ENCODE assay signal across 8 cellular contexts in genomic region chr15:69074843-69075224, GRCh38.
DNase-seq lines count a peak whose midpoint lies in the region; ATAC-seq and TF ChIP-seq lines count a peak whose summit lies in the region.

No MANE protein-coding gene starts in this region.

- TF ChIP-seq POLR2A in IMR-90 (IDR thresholded peaks at IDR 0.05; ENCODE audit: low read depth, low read length), result no peak
- no peak for TF ChIP-seq POLR2A in right lobe of liver (IDR thresholded peaks at IDR 0.05)

- CTCF ChIA-PET in IMR-90 (lab: Yijun Ruan, JAX) (interaction anchor here (1.0 kb wide), 1 partner anchor 104 kb away, joined by 3 read pairs; no protein-coding TSS in a partner anchor), mammary epithelial cell (lab: Charles Lee; ENCODE audit: low non-redundant PET) (no interaction called here)
- CTCF ChIA-PET in activated CD8-positive, alpha-beta T cell treated with anti-CD3 and anti-CD28 coated beads, Interleukin-2, amount 10 ng/mL, durations not matched to agents 7 days and 5 days (lab: Charles Lee), result interaction anchor here (2.1 kb wide), 1 partner anchor 16 kb away, joined by 8 read pairs; no protein-coding TSS in a partner anchor

- H3K27ac ChIP-seq in 22Rv1 (peak overlapping the region; percentile 17; the same call in 1 of the 2 replicates), IMR-90 (ENCODE audit: insufficient read depth, low read length) (no peak overlapping the region), mammary epithelial cell (ENCODE audit: insufficient read depth, low read depth, low read length) (no peak overlapping the region), right lobe of liver (peak overlapping the region; percentile 56 to 78 (median 59))

- WGBS in IMR-90 (ENCODE audit: extremely low coverage in 2 of 2, insufficient read length in 1 of 2), 2 experiments, result 38% methylated on average over 4 of the region's 6 CpGs; no CpG with 5 or more reads in 1 of the 2 experiments
- WGBS in mammary epithelial cell (ENCODE audit: low coverage, missing lambda C conversion rate), result 58% methylated on average over 6 of the region's 6 CpGs
- WGBS in right lobe of liver (ENCODE audit: insufficient coverage, low coverage, low lambda C conversion rate, missing lambda C conversion rate), result 34% methylated on average over 6 of the region's 6 CpGs

- no peak for TF ChIP-seq RAD21 in IMR-90 (IDR thresholded peaks at IDR 0.05; ENCODE audit: low read length)

- peak overlapping the region; percentile 2; the same call in 1 of the 2 replicates for H4K5ac ChIP-seq in IMR-90 (ENCODE audit: low read depth, low read length)

- no peak overlapping the region for H2BK120ac ChIP-seq in IMR-90 (ENCODE audit: low read depth, low read length)

- H2AK9ac ChIP-seq in IMR-90 (replicated peaks; ENCODE audit: low read depth, low read length, poor library complexity), result no peak overlapping the region

- H3K4me1 Mint-ChIP-seq in activated CD8-positive, alpha-beta T cell treated with anti-CD3 and anti-CD28 coated beads, Interleukin-2, amount 10 ng/mL, durations not matched to agents 7 days and 5 days (ENCODE audit: low read depth), result no peaks in the 10 kb centered on the region

- TF ChIP-seq CTCF in 22Rv1 (IDR thresholded peaks at IDR 0.05) (no peak), IMR-90 (conservative IDR thresholded peaks at IDR 0.05; ENCODE audit: low read depth, low read length) (no peak), mammary epithelial cell (conservative IDR thresholded peaks at IDR 0.05 in 1 of 2, IDR thresholded peaks at IDR 0.05 in 1 of 2; ENCODE audit: extremely low read depth in 1 of 2, insufficient read depth in 1 of 2, low read depth in 1 of 2, low read length in 2 of 2) (no peak), right lobe of liver (IDR thresholded peaks at IDR 0.05) (no peak)

- H3K27me3 Mint-ChIP-seq in activated CD8-positive, alpha-beta T cell treated with anti-CD3 and anti-CD28 coated beads, Interleukin-2, amount 10 ng/mL, durations not matched to agents 7 days and 5 days (ENCODE audit: low read depth), result peaks cover 54% of the 10 kb centered on the region

- H2AFZ ChIP-seq in IMR-90 (replicated peaks; ENCODE audit: low read length, poor library complexity) (peak overlapping the region; percentile 93), mammary epithelial cell (ENCODE audit: low read depth, low read length) (peak overlapping the region; percentile 94)

- H3K9me3 Mint-ChIP-seq in activated CD8-positive, alpha-beta T cell treated with anti-CD3 and anti-CD28 coated beads, Interleukin-2, amount 10 ng/mL, durations not matched to agents 7 days and 5 days (ENCODE audit: insufficient read depth), result no peaks in the 10 kb centered on the region

- H3K27ac Mint-ChIP-seq in activated CD8-positive, alpha-beta T cell treated with anti-CD3 and anti-CD28 coated beads, Interleukin-2, amount 10 ng/mL, durations not matched to agents 7 days and 5 days, result no peak overlapping the region

- H3K9ac ChIP-seq in IMR-90 (ENCODE audit: low read depth, low read length) (peak overlapping the region; percentile 11; the same call in 1 of the 2 replicates), mammary epithelial cell (ENCODE audit: insufficient read depth, low read length) (no peak overlapping the region)

- H3K4me1 ChIP-seq in IMR-90 (ENCODE audit: control insufficient read depth, insufficient read depth, low read length), result peaks cover 4% of the 10 kb centered on the region; the same call in 1 of the 2 replicates
- H3K4me1 ChIP-seq in mammary epithelial cell (ENCODE audit: insufficient read depth, low read length), result peaks cover 13% of the 10 kb centered on the region
- H3K4me1 ChIP-seq in right lobe of liver, result peaks cover 0 to 16% (median 5%) of the 10 kb centered on the region in 4 donors

- no peaks in the 10 kb centered on the region for H3K9me1 ChIP-seq in IMR-90 (ENCODE audit: insufficient read depth, low read length)

- H3K4me3 ChIP-seq in IMR-90 (ENCODE audit: insufficient read depth, low read depth, low read length) (no peak overlapping the region), mammary epithelial cell (replicated peaks in 1 of 3; ENCODE audit: insufficient read depth in 1 of 3, low read depth in 2 of 3, low read length in 3 of 3) (peak overlapping the region in 2 of 3 experiments; percentile 55 to 61), right lobe of liver (peak overlapping the region; percentile 42 to 73 (median 58))

- ATAC-seq in IMR-90 (ENCODE audit: low read depth), result peak; percentile 24; the same call in 1 of the 2 replicates
- ATAC-seq in right lobe of liver, result peak; percentile 49 to 72 (median 64)
- ATAC-seq in activated CD8-positive, alpha-beta T cell treated with anti-CD3 and anti-CD28 coated beads, Interleukin-2, amount 10 ng/mL, durations not matched to agents 7 days and 5 days, result no peak
- ATAC-seq in GM21825 (IDR thresholded peaks at IDR 0.05; ENCODE audit: unreplicated experiment), result no peak
- no peak for ATAC-seq in GM19463 (IDR thresholded peaks at IDR 0.05; ENCODE audit: unreplicated experiment)

- H4K91ac ChIP-seq in IMR-90 (ENCODE audit: insufficient read depth, low read depth, low read length), result no peak overlapping the region

- peaks cover 3% of the 10 kb centered on the region for H3K9me3 ChIP-seq in IMR-90 (ENCODE audit: control insufficient read depth, insufficient read depth, low read length)
- H3K9me3 ChIP-seq in mammary epithelial cell (replicated peaks; ENCODE audit: insufficient read depth, low read length), result no peaks in the 10 kb centered on the region
- no peaks in the 10 kb centered on the region for H3K9me3 ChIP-seq in right lobe of liver

- H3K4me3 Mint-ChIP-seq in activated CD8-positive, alpha-beta T cell treated with anti-CD3 and anti-CD28 coated beads, Interleukin-2, amount 10 ng/mL, durations not matched to agents 7 days and 5 days, result no peak overlapping the region

- H3K14ac ChIP-seq in IMR-90 (replicated peaks; ENCODE audit: low read depth, low read length), result no peak overlapping the region

- H3K4ac ChIP-seq in IMR-90 (ENCODE audit: low read depth, low read length), result peak overlapping the region; percentile 57

- H3K56ac ChIP-seq in IMR-90 (ENCODE audit: extremely low read depth, insufficient read depth, low read length), result no peak overlapping the region

- H2BK5ac ChIP-seq in IMR-90 (ENCODE audit: low read depth, low read length, poor library complexity, severe bottlenecking), result no peak overlapping the region

- H3K27me3 ChIP-seq in IMR-90 (ENCODE audit: control insufficient read depth, insufficient read depth, low read length) (peaks cover 6% of the 10 kb centered on the region), mammary epithelial cell (ENCODE audit: insufficient read depth, low read length) (no peaks in the 10 kb centered on the region), right lobe of liver (no peaks in the 10 kb centered on the region)

- H3K23ac ChIP-seq in IMR-90 (ENCODE audit: low read depth, low read length), result peak overlapping the region; percentile 58; the same call in 1 of the 2 replicates

- DNase-seq in IMR-90, result no peak
- no peak for DNase-seq in mammary epithelial cell
- no peak for DNase-seq in right lobe of liver
- DNase-seq in activated CD8-positive, alpha-beta T cell treated with anti-CD3 and anti-CD28 coated beads, Interleukin-2, amount 10 ng/mL, durations not matched to agents 7 days and 5 days, result no peak
- no peak for DNase-seq in COLO829 (ENCODE audit: low spot score)

- dilution Hi-C loops in IMR-90 (cut with HindIII; ENCODE audit: low sequenced_read_pairs, unreplicated experiment) (no loop called here), mammary epithelial cell (cut with HindIII; ENCODE audit: low sequenced_read_pairs) (no loop called here)

- peak overlapping the region; percentile 51; a peak in 3 of 4 replicates for H4K8ac ChIP-seq in IMR-90 (ENCODE audit: low read depth in 2 of 2, low read length in 2 of 2)

- intact Hi-C loops in IMR-90 (cut with micrococcal nuclease), result loop anchor here (2.0 kb wide), 1 partner anchor 86 kb away; the partner anchor contains the start of gene GLCE
- intact Hi-C loops in mammary epithelial cell (cut with micrococcal nuclease), result no loop called here
- intact Hi-C loops in right lobe of liver (cut with DNase I), result no loop called here

- no peak overlapping the region; the same call in 1 of the 2 replicates for H3K18ac ChIP-seq in IMR-90 (ENCODE audit: low read depth, low read length)

- no peaks in the 10 kb centered on the region for H3K79me1 ChIP-seq in IMR-90 (ENCODE audit: low read depth in 1 of 2, low read length in 2 of 2)

- no TSS peak for BruUV-seq in IMR-90 (replicated peaks; lab: Mats Ljungman, UMichigan)
- BruUV-seq in mammary epithelial cell (replicated peaks; lab: Mats Ljungman, UMichigan), result no TSS peak

- peak overlapping the region; percentile 8; the same call in 1 of the 2 replicates for H2BK20ac ChIP-seq in IMR-90 (ENCODE audit: low read depth, low read length)

- H3K4me2 ChIP-seq in IMR-90 (ENCODE audit: low read depth, low read length), result peak overlapping the region; percentile 90
- H3K4me2 ChIP-seq in mammary epithelial cell (ENCODE audit: insufficient read depth, low read depth, low read length), result peak overlapping the region; percentile 93

- H3K36me3 ChIP-seq in IMR-90 (ENCODE audit: control insufficient read depth, insufficient read depth, low read length) (no peaks in the 10 kb centered on the region), mammary epithelial cell (ENCODE audit: insufficient read depth, low read length) (no peaks in the 10 kb centered on the region), right lobe of liver (no peaks in the 10 kb centered on the region)

- H2AK5ac ChIP-seq in IMR-90 (ENCODE audit: low read depth, low read length), result no peak overlapping the region

- H3K36me3 Mint-ChIP-seq in activated CD8-positive, alpha-beta T cell treated with anti-CD3 and anti-CD28 coated beads, Interleukin-2, amount 10 ng/mL, durations not matched to agents 7 days and 5 days (ENCODE audit: low read depth), result no peaks in the 10 kb centered on the region

- POLR2A ChIA-PET in IMR-90 (lab: Charles Lee; ENCODE audit: unreplicated experiment), result no interaction called here
- POLR2A ChIA-PET in activated CD8-positive, alpha-beta T cell treated with anti-CD3 and anti-CD28 coated beads, Interleukin-2, amount 10 ng/mL, durations not matched to agents 7 days and 5 days (lab: Charles Lee), result no interaction called here

- no peaks in the 10 kb centered on the region for H4K20me1 ChIP-seq in IMR-90 (ENCODE audit: insufficient read depth, low read length)
- no peaks in the 10 kb centered on the region for H4K20me1 ChIP-seq in mammary epithelial cell (ENCODE audit: insufficient read depth, low read length)

- in situ Hi-C loops in IMR-90 (cut with MboI; ENCODE audit: low sequenced_read_pairs), result no loop called here
- in situ Hi-C loops in mammary epithelial cell (cut with MboI; ENCODE audit: low sequenced_read_pairs in 2 of 2), result loop anchor here (25.0 kb wide), 1 partner anchor 187 kb away; no protein-coding TSS in a partner anchor

- no peaks in the 10 kb centered on the region for H3K79me2 ChIP-seq in mammary epithelial cell (ENCODE audit: insufficient read depth, low read length)

- no peak overlapping the region for H2BK15ac ChIP-seq in IMR-90 (ENCODE audit: low read depth, low read length)

Comparison
In these comparisons a context has a peak if more than half of its experiments do, and no peak if none do; other contexts are left out.
1. H3K27ac ChIP-seq: peak in 22Rv1 (single experiment) and right lobe of liver (3 of 3); none in IMR-90 (single experiment) and mammary epithelial cell (single experiment).
2. ATAC-seq: peak in IMR-90 (single experiment) and right lobe of liver (4 of 4); none in activated CD8-positive, alpha-beta T cell treated with anti-CD3 and anti-CD28 coated beads, Interleukin-2, amount 10 ng/mL, durations not matched to agents 7 days and 5 days (single experiment), GM21825 (single experiment) and GM19463 (single experiment).